ENCODE assay signal across 32 cellular contexts in genomic region chr7:128906766-128907559, GRCh38. TPM values are rescaled to one million over a fixed set of nuclear protein-coding genes. Genes with fewer than 3 reads are reported as not detected.
A peak's percentile ranks its signal among the peaks of the same experiment; 100 is the strongest.
DNase-seq lines count a peak whose midpoint lies in the region; ATAC-seq, FAIRE-seq and TF ChIP-seq lines count a peak whose summit lies in the region.
"Had no signal": no experiment of that assay in that cellular context is flagged by ENCODE, and none has a peak within 500 bp of the region (broad histone marks: within the 10 kb centered on the region; RNA-seq: fewer than 3 reads in every experiment).

No MANE protein-coding gene starts in this region.

- H3K4me2 ChIP-seq in GM12878 (ENCODE audit: control insufficient read depth, insufficient read depth) = no peak overlapping the region

- H3K4me3 ChIP-seq in GM12878 (no peak overlapping the region), psoas muscle (no peak overlapping the region)
- H3K4me3 ChIP-seq: ascending aorta, left lung, MG63, SK-N-MC, upper lobe of left lung had no signal

- no peak overlapping the region for H3K9ac ChIP-seq in GM12878 (ENCODE audit: control insufficient read depth, insufficient read depth, low read length)

- WGBS in GM12878 (ENCODE audit: insufficient coverage, insufficient replicate concordance, low lambda C conversion rate, missing lambda C conversion rate) = 61% methylated on average over 19 of the region's 19 CpGs
- WGBS in psoas muscle, 3 donors = 82 to 86% (median 84%) methylated on average over 19 of the region's 19 CpGs

- no TSS peak for BruUV-seq in GM12878 (replicated peaks; lab: Mats Ljungman, UMichigan)

- no peak overlapping the region for H3K27ac Mint-ChIP-seq in CD14-positive monocyte
- H3K27ac Mint-ChIP-seq: activated B cell treated with CpG ODN at 0.5 μM for 24 hours; activated CD8-positive, alpha-beta memory T cell treated with anti-CD3 and anti-CD28 coated beads, Interleukin-2, amount 10 ng/mL, durations not matched to agents 7 days and 5 days; stimulated activated naive B cell treated with anti-CD40 and anti-IgM and Interleukin-4, amounts not matched to agents 10 μg/mL and 1 μg/mL and 100 μg/mL, for 72 hours; T-helper 1 cell treated with Interleukin-12 subunit alpha and Interleukin-12 subunit beta and Interleukin-4 antibody, amounts not matched to agents 30 μg/mL and 1 μg/mL, for 36 hours had no signal

- no peaks in the 10 kb centered on the region for H4K20me1 ChIP-seq in GM12878 (ENCODE audit: control insufficient read depth, insufficient read depth)

- RAD21 ChIA-PET in GM12878 (lab: Charles Lee; ENCODE audit: unreplicated experiment) = interaction anchor here (1.1 kb wide), 1 partner anchor 183 kb away, joined by 5 read pairs; no protein-coding TSS in a partner anchor

- H2AFZ ChIP-seq in GM12878 (ENCODE audit: control insufficient read depth, low read depth, low read length) = no peak overlapping the region

- peaks cover 33 to 39% (median 35%) of the 10 kb centered on the region in 3 donors for H3K27me3 Mint-ChIP-seq in CD14-positive monocyte (ENCODE audit: low read depth in 3 of 3)

- no peak for TF ChIP-seq RAD21 in GM12878 (IDR thresholded peaks at IDR 0.05; ENCODE audit: insufficient read depth, low read depth, low read length)

- in situ Hi-C loops in GM12878 (cut with MboI) (loop anchor here (5.0 kb wide), 2 partner anchors 185 to 305 kb away; no protein-coding TSS in a partner anchor), KBM-7 (cut with MboI; ENCODE audit: low pct_unique_long_range_greater_than_20kb, low sequenced_read_pairs) (no loop called here)

- no peaks in the 10 kb centered on the region for H3K9me3 ChIP-seq in GM12878 (replicated peaks; ENCODE audit: control insufficient read depth, insufficient read depth, low read length)
- H3K9me3 ChIP-seq in psoas muscle = no peaks in the 10 kb centered on the region
- H3K9me3 ChIP-seq: ascending aorta, left lung, MG63, upper lobe of left lung had no signal

- TF ChIP-seq EP300 in GM12878 (IDR thresholded peaks at IDR 0.05; ENCODE audit: borderline replicate concordance in 1 of 2, control insufficient read depth in 1 of 2, low read depth in 2 of 2, low read length in 2 of 2) = no peak

- peaks cover 13% of the 10 kb centered on the region for H3K4me1 ChIP-seq in GM12878 (ENCODE audit: control insufficient read depth, insufficient read depth, low read length)
- H3K4me1 ChIP-seq in psoas muscle = no peaks in the 10 kb centered on the region

- intact Hi-C loops in CD14-positive monocyte (cut with micrococcal nuclease) (loop anchor here (2.0 to 10.0 kb wide), 4 partner anchors 40 to 188 kb away; no protein-coding TSS in a partner anchor), GM12878 (cut with micrococcal nuclease; ENCODE audit: unreplicated experiment) (no loop called here), psoas muscle (cut with DNase I) (loop anchor here in 1 of 2 donors (1.0 kb wide), 1 partner anchor 184 kb away; no protein-coding TSS in a partner anchor)

- POLR2A ChIA-PET in GM12878 (lab: Charles Lee) = no interaction called here

- H3K27ac ChIP-seq in GM12878 (ENCODE audit: control insufficient read depth, insufficient read depth) = no peak overlapping the region
- H3K27ac ChIP-seq in substantia nigra (ENCODE audit: low read depth, low read length, poor library complexity, severe bottlenecking) = no peak overlapping the region
- no peak overlapping the region for H3K27ac ChIP-seq in psoas muscle
- H3K27ac ChIP-seq: ascending aorta, left lung, SK-N-MC, upper lobe of left lung had no signal

- H3K36me3 Mint-ChIP-seq in CD14-positive monocyte = peaks cover 0 to 13% of the 10 kb centered on the region in 2 donors
- H3K36me3 Mint-ChIP-seq: activated CD8-positive, alpha-beta memory T cell treated with anti-CD3 and anti-CD28 coated beads, Interleukin-2, amount 10 ng/mL, durations not matched to agents 7 days and 5 days; immature natural killer cell had no signal

- H3K4me3 Mint-ChIP-seq in CD14-positive monocyte = no peak overlapping the region
- H3K4me3 Mint-ChIP-seq: activated B cell treated with CpG ODN at 0.5 μM for 24 hours; activated CD8-positive, alpha-beta memory T cell treated with anti-CD3 and anti-CD28 coated beads, Interleukin-2, amount 10 ng/mL, durations not matched to agents 7 days and 5 days; activated T-cell treated with anti-CD3 and anti-CD28 coated beads, Interleukin-2, amount 50 U/mL, for 4 hours; immature natural killer cell; T-helper 1 cell treated with Interleukin-12 subunit alpha and Interleukin-12 subunit beta and Interleukin-4 antibody, amounts not matched to agents 30 μg/mL and 1 μg/mL, for 36 hours had no signal

- no peak for TF ChIP-seq POLR2A in GM12878 (IDR thresholded peaks at IDR 0.05; ENCODE audit: low read depth, low read length)

- peaks cover 30% of the 10 kb centered on the region for H3K4me1 Mint-ChIP-seq in CD14-positive monocyte
- H3K4me1 Mint-ChIP-seq: activated CD8-positive, alpha-beta memory T cell treated with anti-CD3 and anti-CD28 coated beads, Interleukin-2, amount 10 ng/mL, durations not matched to agents 7 days and 5 days; immature natural killer cell had no signal

- CTCF ChIA-PET in GM12878 (lab: Yijun Ruan, JAX) = interaction anchor here (0.9 to 5.3 kb wide), 3 partner anchors 33 to 183 kb away, joined by 3 to 41 read pairs (median 4); no protein-coding TSS in a partner anchor

- no peaks in the 10 kb centered on the region for H3K27me3 ChIP-seq in GM12878 (replicated peaks in 1 of 2; ENCODE audit: control insufficient read depth in 2 of 2, insufficient read depth in 2 of 2, low read length in 1 of 2)
- H3K27me3 ChIP-seq in psoas muscle (ENCODE audit: insufficient read depth in 3 of 3, low read length in 2 of 3) = peaks cover 0 to 47% (median 20%) of the 10 kb centered on the region in 3 donors
- H3K27me3 ChIP-seq: ascending aorta, MG63 had no signal

- DNase-seq in NCI-H1694 (lab: John Stamatoyannopoulos, UW) = peak; percentile 3
- no peak for DNase-seq in NCI-H1694 treated with DMSO at 0.1 percent for 48 hours (lab: John Stamatoyannopoulos, UW)
- DNase-seq in CD14-positive monocyte (ENCODE audit: low spot score) = peak; percentile 30
- DNase-seq in GM12878 (ENCODE audit: low read depth, low spot score) = no peak
- peak; percentile 14 for DNase-seq in omental fat pad (ENCODE audit: low spot score)
- DNase-seq in substantia nigra (lab: John Stamatoyannopoulos, UW) = no peak
- DNase-seq in KBM-7 = no peak
- no peak for DNase-seq in psoas muscle
- DNase-seq: activated B cell treated with CpG ODN at 0.5 μM for 24 hours; activated CD4-positive, alpha-beta T cell treated with anti-CD3 and anti-CD28 coated beads, Interleukin-2, amount 50 U/mL, for 4 hours; activated CD8-positive, alpha-beta memory T cell treated with anti-CD3 and anti-CD28 coated beads, Interleukin-2, amount 10 ng/mL, durations not matched to agents 7 days and 5 days; activated gamma-delta T cell; activated T-cell treated with anti-CD3 and anti-CD28 coated beads, Interleukin-2, amount 50 U/mL, for 4 hours; Calu3; DND-41; effector CD8-positive, alpha-beta T cell; GF-D8; GOT3; hypothalamus; immature natural killer cell; left lung; MG63; NCI-H1105 treated with DMSO at 0.1 percent for 48 hours; NCI-H2081; NCI-H748 treated with DMSO at 0.1 percent for 48 hours; stimulated activated naive B cell treated with anti-CD40 and anti-IgM and Interleukin-4, amounts not matched to agents 10 μg/mL and 1 μg/mL and 100 μg/mL, for 72 hours had no signal

- H3K36me3 ChIP-seq in GM12878 (ENCODE audit: control insufficient read depth in 2 of 2, insufficient read depth in 2 of 2, low read length in 1 of 2) = no peaks in the 10 kb centered on the region
- no peaks in the 10 kb centered on the region for H3K36me3 ChIP-seq in psoas muscle (ENCODE audit: insufficient read depth in 1 of 2, low read depth in 1 of 2)
- H3K36me3 ChIP-seq: ascending aorta, left lung, MG63, upper lobe of left lung had no signal

- SMC1A ChIA-PET in GM12878 (lab: Charles Lee; ENCODE audit: uncharacterized antibody, unreplicated experiment) = interaction anchor here (0.7 kb wide), 1 partner anchor 52 kb away, joined by 3 read pairs; no protein-coding TSS in a partner anchor

- H3K9me3 Mint-ChIP-seq in CD14-positive monocyte = peaks cover 0 to 5% (median 1%) of the 10 kb centered on the region in 7 donors
- H3K9me3 Mint-ChIP-seq: activated B cell treated with CpG ODN at 0.5 μM for 24 hours; activated T-cell treated with anti-CD3 and anti-CD28 coated beads, Interleukin-2, amount 50 U/mL, for 4 hours; stimulated activated naive B cell treated with anti-CD40 and anti-IgM and Interleukin-4, amounts not matched to agents 10 μg/mL and 1 μg/mL and 100 μg/mL, for 72 hours; T-helper 1 cell treated with Interleukin-12 subunit alpha and Interleukin-12 subunit beta and Interleukin-4 antibody, amounts not matched to agents 30 μg/mL and 1 μg/mL, for 36 hours had no signal

- no peak for FAIRE-seq in GM12878 (lab: Jason Lieb, UNC)
- FAIRE-seq: colon had no signal

- no peak for TF ChIP-seq CTCF in CD14-positive monocyte (IDR thresholded peaks at IDR 0.05)
- TF ChIP-seq CTCF in GM12878 (IDR thresholded peaks at IDR 0.05 in 2 of 3, conservative IDR thresholded peaks at IDR 0.05 in 1 of 3; ENCODE audit: control insufficient read depth in 2 of 3, extremely low read depth in 1 of 3, insufficient read depth in 1 of 3, low read depth in 3 of 3, low read length in 3 of 3) = no peak
- no peak for TF ChIP-seq CTCF in omental fat pad (IDR thresholded peaks at IDR 0.05)
- no peak for TF ChIP-seq CTCF in psoas muscle (IDR thresholded peaks at IDR 0.05)

- ATAC-seq in GM12878 = no peak
- no peak for ATAC-seq in omental fat pad (ENCODE audit: low FRiP score)
- no peak for ATAC-seq in psoas muscle
- ATAC-seq: activated CD8-positive, alpha-beta memory T cell treated with anti-CD3 and anti-CD28 coated beads, Interleukin-2, amount 10 ng/mL, durations not matched to agents 7 days and 5 days; activated T-cell treated with anti-CD3 and anti-CD28 coated beads, Interleukin-2, amount 50 U/mL, for 4 hours; left lung; stimulated activated naive B cell treated with anti-CD40 and anti-IgM and Interleukin-4, amounts not matched to agents 10 μg/mL and 1 μg/mL and 100 μg/mL, for 72 hours had no signal

- H3K79me2 ChIP-seq in GM12878 (ENCODE audit: control insufficient read depth, insufficient read depth, low read length) = no peaks in the 10 kb centered on the region

RNA-seq across cellular contexts. Expression of gene KCP, which starts 3.5 kb away (rescaled TPM):
- polyA plus RNA-seq in CD14-positive monocyte (under 1 TPM in 1 of 2 donors, not detected in 1; 0.11 TPM), GM12878 (2011; rRNA removed) (0.45 and 0.76 TPM in 2 replicates), GM12878 (2014; fragmentation: Illumina TruSeq; extraction: Trizol) (0.48 and 1.0 TPM in 2 replicates), GM12878 (2014; fragmentation: Nextera tagmentation; extraction: Ambion mirVana) (under 1 TPM; 0.05 to 0.35 TPM), GM12878 (2014; rRNA removed) (6.0 and 7.6 TPM in 2 replicates), GM12878 (2016; fragmentation: Nextera tagmentation; extraction: Ambion mirVana) (1 to 10 TPM; 4.0 to 4.3 TPM), psoas muscle (under 1 TPM; 0.03 to 0.16 (median 0.12) TPM)
- 6.2 and 7.5 TPM in 2 replicates for total RNA-seq in GM12878 (2013; cell fraction: nucleolus; rRNA removed)
- total RNA-seq in GM12878 (2014; rRNA removed) (2.9 and 4.2 TPM in 2 replicates), GM12878 (2014; rRNA removed; fragmentation: Illumina TruSeq; extraction: Trizol) (1.1 and 1.4 TPM in 2 replicates), GM12878 (2021) (5.6 and 7.8 TPM in 2 replicates), omental fat pad (1 to 10 TPM in 2 of 4 donors, under 1 TPM in 2; 0.46 to 3.3 (median 1.2) TPM), psoas muscle (under 1 TPM; 0.08 to 0.34 (median 0.23) TPM)
- 1.4 TPM for polyA plus RNA-seq in GM12878 (2011; ENCODE audit: low read depth)
- 1.0 and 1.9 TPM in 2 replicates for polyA plus RNA-seq in GM12878 (2011; cell fraction: cytosol; rRNA removed)
- 17.7 and 21.9 TPM in 2 replicates for polyA plus RNA-seq in GM12878 (2011; cell fraction: nucleus; rRNA removed)
- 2.9 and 3.4 TPM in 2 replicates for polyA plus RNA-seq in GM12878 (2012)
- polyA minus RNA-seq in GM12878 (2011; rRNA and poly(A)+ RNA removed) = 1.1 and 2.2 TPM in 2 replicates
- polyA minus RNA-seq in GM12878 (2011; cell fraction: cytosol; rRNA and poly(A)+ RNA removed) = 0.21 and 1.5 TPM in 2 replicates
- polyA minus RNA-seq in GM12878 (2011; cell fraction: nucleus; rRNA and poly(A)+ RNA removed) = 3.5 and 6.1 TPM in 2 replicates
- total RNA-seq: pulmonary artery endothelial cell had no signal

RNA-seq across cellular contexts. Expression of gene IRF5, which starts 30.8 kb away (rescaled TPM):
- polyA plus RNA-seq in CD14-positive monocyte (100 to 1,000 TPM; 130 to 170 TPM), GM12878 (2011; rRNA removed) (31.5 and 55.1 TPM in 2 replicates), GM12878 (2014; fragmentation: Illumina TruSeq; extraction: Trizol) (23.2 and 39.7 TPM in 2 replicates), GM12878 (2014; fragmentation: Nextera tagmentation; extraction: Ambion mirVana) (1 to 10 TPM; 5.4 to 8.9 TPM), GM12878 (2014; rRNA removed) (68.3 and 71.5 TPM in 2 replicates), GM12878 (2016; fragmentation: Nextera tagmentation; extraction: Ambion mirVana) (10 to 100 TPM; 84.1 to 90.3 TPM), psoas muscle (under 1 TPM; 0.44 to 0.80 (median 0.78) TPM)
- total RNA-seq in GM12878 (2013; cell fraction: nucleolus; rRNA removed) = 65.7 and 75.1 TPM in 2 replicates
- total RNA-seq in GM12878 (2014; rRNA removed) (81.7 and 90.0 TPM in 2 replicates), GM12878 (2014; rRNA removed; fragmentation: Illumina TruSeq; extraction: Trizol) (33.9 and 36.5 TPM in 2 replicates), GM12878 (2021) (74.6 and 74.9 TPM in 2 replicates), omental fat pad (10 to 100 TPM in 3 of 4 donors, 1 to 10 TPM in 1; 5.3 to 23.9 (median 18.8) TPM), psoas muscle (1 to 10 TPM; 1.2 to 1.6 (median 1.3) TPM)
- 26.5 TPM for polyA plus RNA-seq in GM12878 (2011; ENCODE audit: low read depth)
- 56.7 and 79.4 TPM in 2 replicates for polyA plus RNA-seq in GM12878 (2011; cell fraction: cytosol; rRNA removed)
- polyA plus RNA-seq in GM12878 (2011; cell fraction: nucleus; rRNA removed) = 213 and 230 TPM in 2 replicates
- 45.6 and 55.1 TPM in 2 replicates for polyA plus RNA-seq in GM12878 (2012)
- 49.2 and 83.0 TPM in 2 replicates for polyA minus RNA-seq in GM12878 (2011; rRNA and poly(A)+ RNA removed)
- 43.8 and 50.8 TPM in 2 replicates for polyA minus RNA-seq in GM12878 (2011; cell fraction: cytosol; rRNA and poly(A)+ RNA removed)
- polyA minus RNA-seq in GM12878 (2011; cell fraction: nucleus; rRNA and poly(A)+ RNA removed) = 46.4 and 73.5 TPM in 2 replicates
- total RNA-seq: ascending aorta had no signal

RNA-seq across cellular contexts. Expression of gene ATP6V1F, which starts 44.3 kb away (rescaled TPM):
- polyA plus RNA-seq in CD14-positive monocyte (100 to 1,000 TPM; 511 to 593 TPM), GM12878 (2011; rRNA removed) (121 and 194 TPM in 2 replicates), GM12878 (2014; fragmentation: Illumina TruSeq; extraction: Trizol) (62.7 and 179 TPM in 2 replicates), GM12878 (2014; fragmentation: Nextera tagmentation; extraction: Ambion mirVana) (100 to 1,000 TPM; 246 to 343 TPM), GM12878 (2014; rRNA removed) (211 and 223 TPM in 2 replicates), GM12878 (2016; fragmentation: Nextera tagmentation; extraction: Ambion mirVana) (100 to 1,000 TPM; 286 TPM), psoas muscle (100 to 1,000 TPM; 141 to 156 (median 143) TPM)
- total RNA-seq in GM12878 (2013; cell fraction: nucleolus; rRNA removed) = 10.0 and 12.5 TPM in 2 replicates
- total RNA-seq in GM12878 (2014; rRNA removed) (123 and 126 TPM in 2 replicates), GM12878 (2014; rRNA removed; fragmentation: Illumina TruSeq; extraction: Trizol) (108 and 111 TPM in 2 replicates), GM12878 (2021) (143 and 155 TPM in 2 replicates), omental fat pad (100 to 1,000 TPM in 3 of 4 donors, 10 to 100 TPM in 1; 86.7 to 186 (median 133) TPM), psoas muscle (100 to 1,000 TPM; 103 to 210 (median 131) TPM)
- 304 TPM for polyA plus RNA-seq in GM12878 (2011; ENCODE audit: low read depth)
- 318 and 402 TPM in 2 replicates for polyA plus RNA-seq in GM12878 (2011; cell fraction: cytosol; rRNA removed)
- 124 and 144 TPM in 2 replicates for polyA plus RNA-seq in GM12878 (2011; cell fraction: nucleus; rRNA removed)
- 206 and 310 TPM in 2 replicates for polyA plus RNA-seq in GM12878 (2012)
- 40.6 and 67.1 TPM in 2 replicates for polyA minus RNA-seq in GM12878 (2011; rRNA and poly(A)+ RNA removed)
- 18.7 and 20.3 TPM in 2 replicates for polyA minus RNA-seq in GM12878 (2011; cell fraction: cytosol; rRNA and poly(A)+ RNA removed)
- 17.5 and 22.7 TPM in 2 replicates for polyA minus RNA-seq in GM12878 (2011; cell fraction: nucleus; rRNA and poly(A)+ RNA removed)

Comparison
In these comparisons a context has a peak if more than half of its experiments do, and no peak if none do; other contexts are left out.
1. DNase-seq: peak in NCI-H1694 (single experiment), CD14-positive monocyte (single experiment) and omental fat pad (single experiment); none in NCI-H1694 treated with DMSO at 0.1 percent for 48 hours (single experiment), GM12878 (single experiment), substantia nigra (0 of 49), KBM-7 (single experiment) and psoas muscle (0 of 2).